ENCODE assay signal across 25 cellular contexts in genomic region chr11:80720295-80720694, GRCh38.
"Had no signal": no experiment of that assay in that cellular context is flagged by ENCODE, and none has a peak within 500 bp of the region (broad histone marks: within the 10 kb centered on the region; RNA-seq: fewer than 3 reads in every experiment).

No MANE protein-coding gene starts in this region.

- FAIRE-seq: small intestine, urothelium cell line had no signal

- H3K9ac ChIP-seq: neural progenitor cell, parathyroid adenoma had no signal

- H3K27me3 ChIP-seq: neural progenitor cell, ovary, right lobe of liver, sigmoid colon, stomach, thyroid gland, tibial nerve, upper lobe of left lung, vagina had no signal

- H3K4me3 ChIP-seq: neural progenitor cell, ovary, psoas muscle, right lobe of liver, sigmoid colon, stomach, thoracic aorta, thyroid gland, tibial nerve, upper lobe of left lung, vagina had no signal

- ATAC-seq: psoas muscle; right cardiac atrium; right lobe of liver; stimulated activated effector memory CD8-positive, alpha-beta T cell treated with anti-CD3 and anti-CD28 coated beads, Interleukin-12 subunit alpha, Interleukin-12 subunit beta, amount 100 ng/mL, for 72 hours; stimulated activated naive B cell treated with anti-CD40 and anti-IgM and Interleukin-4, amounts not matched to agents 10 μg/mL and 1 μg/mL and 100 μg/mL, for 72 hours had no signal

- H3K4me1 ChIP-seq: neural progenitor cell, parathyroid adenoma, psoas muscle, right lobe of liver, sigmoid colon, stomach, thyroid gland, tibial nerve, upper lobe of left lung, vagina had no signal

- H3K36me3 ChIP-seq: neural progenitor cell, ovary, right lobe of liver, sigmoid colon, stomach, thoracic aorta, thyroid gland, tibial nerve, upper lobe of left lung, vagina had no signal

- H2AFZ ChIP-seq: neural progenitor cell, parathyroid adenoma had no signal

- DNase-seq: occipital lobe; ovary; posterior cingulate gyrus; psoas muscle; right cardiac atrium; right lobe of liver; sigmoid colon; small intestine; stimulated activated CD4-positive, alpha-beta T cell treated with anti-CD3 and anti-CD28 coated beads, Interleukin-15, amount 100 ng/mL, for 24 hours; stimulated activated CD4-positive, alpha-beta T cell treated with anti-CD3 and anti-CD28 coated beads, Interleukin-2, amount 100 ng/mL, for 24 hours; stimulated activated CD4-positive, alpha-beta T cell treated with anti-CD3 and anti-CD28 coated beads, Interleukin-2, amount 100 ng/mL, for 48 hours; stimulated activated CD4-positive, alpha-beta T cell treated with anti-CD3 and anti-CD28 coated beads, Interleukin-4, amount 100 ng/mL, for 24 hours; stimulated activated naive B cell treated with anti-CD40 and anti-IgM and Interleukin-4, amounts not matched to agents 10 μg/mL and 1 μg/mL and 100 μg/mL, for 72 hours; stimulated activated naive CD4-positive, alpha-beta T cell treated with Interleukin-2 at 50 U/mL for 16 hours; stomach; thyroid gland; trophoblast cell; upper lobe of left lung had no signal

- H3K27ac ChIP-seq: neural progenitor cell, ovary, parathyroid adenoma, psoas muscle, right lobe of liver, sigmoid colon, stomach, thoracic aorta, thyroid gland, tibial nerve, upper lobe of left lung, vagina had no signal

- H3K9me3 ChIP-seq: ovary, psoas muscle, right lobe of liver, sigmoid colon, stomach, thoracic aorta, thyroid gland, tibial nerve, upper lobe of left lung, vagina had no signal

- H3K4me2 ChIP-seq: neural progenitor cell had no signal

- H3K79me2 ChIP-seq: parathyroid adenoma had no signal
